Comparison of ENCODE assay signal across 11 cellular contexts in genomic region chr9:127844821-127845359, GRCh38. TPM values are rescaled to one million over a fixed set of nuclear protein-coding genes. Genes with fewer than 3 reads are reported as not detected.
DNase-seq lines count a peak whose midpoint lies in the region; ATAC-seq and TF ChIP-seq lines count a peak whose summit lies in the region.
"Had no signal": no experiment of that assay in that cellular context is flagged by ENCODE, and none has a peak within 500 bp of the region (broad histone marks: within the 10 kb centered on the region; RNA-seq: fewer than 3 reads in every experiment).

No MANE protein-coding gene starts in this region.

- H3K4me1 ChIP-seq in cardiac muscle cell (ENCODE audit: low read depth) (peaks cover 12% of the 10 kb centered on the region), mucosa of rectum (ENCODE audit: control insufficient read depth in 2 of 2, insufficient read depth in 2 of 2, low read length in 2 of 2) (peaks cover 5 to 6% of the 10 kb centered on the region in 2 donors), upper lobe of left lung (peaks cover 52 to 58% (median 53%) of the 10 kb centered on the region in 4 donors)

- H3K27me3 Mint-ChIP-seq in activated CD4-positive, alpha-beta T cell treated with anti-CD3 and anti-CD28 coated beads for 36 hours: no peaks in the 10 kb centered on the region

- no peak overlapping the region for H3K9ac ChIP-seq in mucosa of rectum (ENCODE audit: low read depth in 1 of 2, low read length in 2 of 2)

- peaks cover 13% of the 10 kb centered on the region for H3K36me3 Mint-ChIP-seq in activated CD4-positive, alpha-beta T cell treated with anti-CD3 and anti-CD28 coated beads for 36 hours (ENCODE audit: low read depth)

- no peak overlapping the region for H3K27ac Mint-ChIP-seq in activated CD4-positive, alpha-beta T cell treated with anti-CD3 and anti-CD28 coated beads for 36 hours

- H3K4me3 ChIP-seq in WERI-Rb-1 (ENCODE audit: low read depth, low read length) (no peak overlapping the region), cardiac muscle cell (no peak overlapping the region), mucosa of rectum (ENCODE audit: low read length in 2 of 2) (no peak overlapping the region), upper lobe of left lung (no peak overlapping the region)

- TF ChIP-seq POLR2A in upper lobe of left lung (IDR thresholded peaks at IDR 0.05): no peak

- H3K4me3 Mint-ChIP-seq in activated CD4-positive, alpha-beta T cell treated with anti-CD3 and anti-CD28 coated beads for 36 hours: no peak overlapping the region
- H3K4me3 Mint-ChIP-seq: activated T-cell treated with anti-CD3 and anti-CD28 coated beads, Interleukin-2, amount 50 U/mL, for 4 hours had no signal

- no peak for TF ChIP-seq EP300 in upper lobe of left lung (IDR thresholded peaks at IDR 0.05)

- ATAC-seq in upper lobe of left lung (ENCODE audit: low FRiP score in 2 of 2) (peak in 1 of 2 donors; percentile 10), GM18858 (IDR thresholded peaks at IDR 0.05; ENCODE audit: unreplicated experiment) (no peak), HG02981 (IDR thresholded peaks at IDR 0.05; ENCODE audit: unreplicated experiment) (no peak)
- ATAC-seq in activated CD4-positive, alpha-beta T cell treated with anti-CD3 and anti-CD28 coated beads for 36 hours: no peak
- ATAC-seq: activated T-cell treated with anti-CD3 and anti-CD28 coated beads, Interleukin-2, amount 50 U/mL, for 4 hours had no signal

- CTCF ChIA-PET in activated CD4-positive, alpha-beta T cell treated with anti-CD3 and anti-CD28 coated beads for 36 hours (lab: Charles Lee): interaction anchor here (0.8 to 2.6 kb wide), 4 partner anchors 14 to 78 kb away, joined by 3 to 9 read pairs (median 3); no protein-coding TSS in a partner anchor

- H3K27ac ChIP-seq in WERI-Rb-1 (peak overlapping the region; percentile 94), cardiac muscle cell (peak overlapping the region; percentile 58), mucosa of rectum (ENCODE audit: low read depth in 2 of 2, low read length in 2 of 2) (peak overlapping the region; percentile 30 to 58), upper lobe of left lung (peak overlapping the region; percentile 84 to 91 (median 88))

- intact Hi-C loops in activated CD4-positive, alpha-beta T cell treated with anti-CD3 and anti-CD28 coated beads for 36 hours (cut with DNase I, micrococcal nuclease): no loop called here

- H3K9me3 Mint-ChIP-seq in activated CD4-positive, alpha-beta T cell treated with anti-CD3 and anti-CD28 coated beads for 36 hours (ENCODE audit: low read depth): peaks cover 13% of the 10 kb centered on the region

- H3K9me3 ChIP-seq in WERI-Rb-1 (ENCODE audit: severe bottlenecking) (peaks cover 18% of the 10 kb centered on the region), cardiac muscle cell (ENCODE audit: low read depth) (no peaks in the 10 kb centered on the region), mucosa of rectum (ENCODE audit: control insufficient read depth in 2 of 2, low read length in 2 of 2) (peaks cover 0 to 6% of the 10 kb centered on the region in 2 donors), upper lobe of left lung (peaks cover 0 to 10% (median 3%) of the 10 kb centered on the region in 4 donors)

- WGBS in upper lobe of left lung, 2 donors: 66 to 75% methylated on average over 15 to 16 of the region's 16 CpGs

- H3K36me3 ChIP-seq in WERI-Rb-1 (peaks cover 3% of the 10 kb centered on the region; the same call in 1 of the 2 replicates), cardiac muscle cell (no peaks in the 10 kb centered on the region), mucosa of rectum (ENCODE audit: control insufficient read depth in 2 of 2, insufficient read depth in 2 of 2, low read length in 2 of 2) (no peaks in the 10 kb centered on the region), upper lobe of left lung (peaks cover 0 to 41% (median 11%) of the 10 kb centered on the region in 4 donors)

- H3K4me1 Mint-ChIP-seq in activated CD4-positive, alpha-beta T cell treated with anti-CD3 and anti-CD28 coated beads for 36 hours: no peaks in the 10 kb centered on the region

- TF ChIP-seq CTCF in WERI-Rb-1 (IDR thresholded peaks at IDR 0.05; ENCODE audit: low read depth, low read length) (no peak), cardiac muscle cell (IDR thresholded peaks at IDR 0.05; ENCODE audit: low read depth, low read length) (no peak), upper lobe of left lung (IDR thresholded peaks at IDR 0.05) (no peak)

- DNase-seq in WERI-Rb-1 (no peak), cardiac muscle cell (ENCODE audit: low read depth in 1 of 2, low spot score in 1 of 2) (peak in 1 of 2 donors; percentile 90), upper lobe of left lung (no peak), NCI-H2081 treated with DMSO at 0.1 percent for 48 hours (lab: John Stamatoyannopoulos, UW) (no peak)
- DNase-seq in activated CD4-positive, alpha-beta T cell treated with anti-CD3 and anti-CD28 coated beads for 36 hours: no peak
- DNase-seq: activated T-cell treated with anti-CD3 and anti-CD28 coated beads, Interleukin-2, amount 50 U/mL, for 4 hours; NCI-H1092; T1000 had no signal

- no peaks in the 10 kb centered on the region for H3K27me3 ChIP-seq in WERI-Rb-1 (ENCODE audit: insufficient read depth, low read depth, severe bottlenecking)
- H3K27me3 ChIP-seq in cardiac muscle cell: no peaks in the 10 kb centered on the region
- no peaks in the 10 kb centered on the region for H3K27me3 ChIP-seq in mucosa of rectum (ENCODE audit: control insufficient read depth in 2 of 2, insufficient read depth in 2 of 2, low read length in 2 of 2)
- no peaks in the 10 kb centered on the region for H3K27me3 ChIP-seq in upper lobe of left lung

- POLR2A ChIA-PET in activated CD4-positive, alpha-beta T cell treated with anti-CD3 and anti-CD28 coated beads for 36 hours (lab: Charles Lee): interaction anchor here (0.9 kb wide), 1 partner anchor 21 kb away, joined by 3 read pairs; no protein-coding TSS in a partner anchor

RNA-seq across cellular contexts. Expression of gene ENG, which starts 9.6 kb away (rescaled TPM):
- total RNA-seq in cardiac muscle cell: 6.9 and 15.8 TPM in 2 replicates
- polyA plus RNA-seq in cardiac muscle cell: 12.6 and 35.4 TPM in 2 replicates
- 100 to 1,000 TPM in 4 of 6 donors, 10 to 100 TPM in 2; 45.7 to 378 (median 178) TPM for total RNA-seq in upper lobe of left lung
- 10 to 100 TPM; 13.9 to 15.2 TPM for total RNA-seq in activated CD4-positive, alpha-beta T cell treated with anti-CD3 and anti-CD28 coated beads for 36 hours

RNA-seq across cellular contexts. Expression of gene AK1, which starts 32.6 kb away (rescaled TPM):
- total RNA-seq in cardiac muscle cell (174 and 175 TPM in 2 replicates), upper lobe of left lung (100 to 1,000 TPM; 106 to 239 (median 161) TPM)
- 346 and 413 TPM in 2 replicates for polyA plus RNA-seq in cardiac muscle cell
- total RNA-seq in activated CD4-positive, alpha-beta T cell treated with anti-CD3 and anti-CD28 coated beads for 36 hours: 10 to 100 TPM; 14.5 to 23.9 TPM

RNA-seq across cellular contexts. Expression of gene FPGS, which starts 42.2 kb away (rescaled TPM):
- 112 and 123 TPM in 2 replicates for total RNA-seq in cardiac muscle cell
- 78.3 and 111 TPM in 2 replicates for polyA plus RNA-seq in cardiac muscle cell
- 100 to 1,000 TPM in 2 of 6 donors, 10 to 100 TPM in 4; 85.1 to 337 (median 95.5) TPM for total RNA-seq in upper lobe of left lung
- 10 to 100 TPM; 71.9 to 80.4 TPM for total RNA-seq in activated CD4-positive, alpha-beta T cell treated with anti-CD3 and anti-CD28 coated beads for 36 hours

RNA-seq across cellular contexts. Expression of gene ST6GALNAC6, which starts 54.5 kb away (rescaled TPM):
- total RNA-seq in cardiac muscle cell (49.4 and 73.4 TPM in 2 replicates), upper lobe of left lung (100 to 1,000 TPM in 1 of 6 donors, 10 to 100 TPM in 5; 67.3 to 117 (median 85.2) TPM)
- polyA plus RNA-seq in cardiac muscle cell: 53.0 and 85.2 TPM in 2 replicates
- total RNA-seq in activated CD4-positive, alpha-beta T cell treated with anti-CD3 and anti-CD28 coated beads for 36 hours: 10 to 100 TPM; 46.3 to 63.3 TPM

RNA-seq across cellular contexts. Expression of gene CDK9, which starts 59.1 kb away (rescaled TPM):
- 85.1 and 162 TPM in 2 replicates for total RNA-seq in cardiac muscle cell
- polyA plus RNA-seq in cardiac muscle cell: 139 and 193 TPM in 2 replicates
- 100 to 1,000 TPM in 3 of 6 donors, 10 to 100 TPM in 3; 69.8 to 168 (median 106) TPM for total RNA-seq in upper lobe of left lung
- total RNA-seq in activated CD4-positive, alpha-beta T cell treated with anti-CD3 and anti-CD28 coated beads for 36 hours: 10 to 100 TPM; 63.8 to 80.4 TPM

Comparison
In these comparisons a context has a peak if more than half of its experiments do, and no peak if none do; other contexts are left out.
1. H3K27ac ChIP-seq: peak in every context shown above with its lines; median percentile 94 in WERI-Rb-1; 88 in upper lobe of left lung; 58 in cardiac muscle cell; 44 in mucosa of rectum.